In genomic region chr10:15718495-15719061, GRCh38 we compare ENCODE assay signal across 1 cellular context.
TF ChIP-seq lines count a peak whose summit lies in the region.

No MANE protein-coding gene starts in this region.

TF ChIP-seq in IMR-90, 13 proteins besides CTCF, POLR2A, EP300 and RAD21 (continued from another document):
- TF ChIP-seq, protein P1, sequence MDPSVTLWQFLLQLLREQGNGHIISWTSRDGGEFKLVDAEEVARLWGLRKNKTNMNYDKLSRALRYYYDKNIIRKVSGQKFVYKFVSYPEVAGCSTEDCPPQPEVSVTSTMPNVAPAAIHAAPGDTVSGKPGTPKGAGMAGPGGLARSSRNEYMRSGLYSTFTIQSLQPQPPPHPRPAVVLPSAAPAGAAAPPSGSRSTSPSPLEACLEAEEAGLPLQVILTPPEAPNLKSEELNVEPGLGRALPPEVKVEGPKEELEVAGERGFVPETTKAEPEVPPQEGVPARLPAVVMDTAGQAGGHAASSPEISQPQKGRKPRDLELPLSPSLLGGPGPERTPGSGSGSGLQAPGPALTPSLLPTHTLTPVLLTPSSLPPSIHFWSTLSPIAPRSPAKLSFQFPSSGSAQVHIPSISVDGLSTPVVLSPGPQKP (IDR thresholded peaks at IDR 0.05; ENCODE audit: borderline replicate concordance, low read depth, low read length) = no peak
- TF ChIP-seq MXI1 (IDR thresholded peaks at IDR 0.05; ENCODE audit: borderline replicate concordance, low read depth, low read length) (no peak), BHLHE40 (IDR thresholded peaks at IDR 0.05; ENCODE audit: low read depth, low read length) (no peak), MAFK (IDR thresholded peaks at IDR 0.05; ENCODE audit: low read depth, low read length) (no peak), RCOR1 (IDR thresholded peaks at IDR 0.05; ENCODE audit: insufficient replicate concordance, low read length) (no peak), SMC3 (IDR thresholded peaks at IDR 0.05; ENCODE audit: low read depth, low read length) (no peak), CEBPB (IDR thresholded peaks at IDR 0.05; ENCODE audit: low read depth, low read length) (no peak)
